21 cellular contexts compared by ENCODE assay signal in the genomic region with DNA sequence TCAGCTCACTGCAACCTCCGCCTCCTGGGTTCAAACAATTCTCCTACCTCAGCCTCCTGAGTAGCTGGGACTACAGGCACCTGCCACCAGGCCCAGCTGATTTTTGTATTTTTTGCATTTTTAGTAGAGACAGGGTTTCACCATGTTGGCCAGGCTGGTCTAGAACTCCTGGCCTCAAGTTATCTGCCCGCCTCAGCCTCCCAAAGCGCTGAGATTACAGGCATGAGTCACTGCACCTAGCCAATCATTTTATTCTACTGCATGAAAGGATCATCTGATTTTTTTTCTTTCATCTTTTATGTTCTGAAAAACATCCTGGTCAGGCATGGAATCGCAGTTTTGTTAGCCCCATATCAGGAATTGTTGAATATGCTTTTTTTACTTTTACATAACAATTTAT. TPM values are rescaled to one million over a fixed set of nuclear protein-coding genes. Genes with fewer than 3 reads are reported as not detected.
"Had no signal": no experiment of that assay in that cellular context is flagged by ENCODE, and none has a peak within 500 bp of the region (broad histone marks: within the 10 kb centered on the region; RNA-seq: fewer than 3 reads in every experiment).

No MANE protein-coding gene starts in this region.

RNA-seq across cellular contexts. Expression of gene SPRR2F, which starts 15.4 kb away (rescaled TPM):
- total RNA-seq: activated naive CD4-positive, alpha-beta T cell treated with anti-CD3 and anti-CD28 coated beads for 36 hours; activated naive CD4-positive, alpha-beta T cell treated with anti-CD3 and anti-CD28 coated beads, Interleukin-2, amount 50 U/mL, for 72 hours; activated naive CD8-positive, alpha-beta T cell treated with anti-CD3 and anti-CD28 coated beads for 36 hours; activated naive CD8-positive, alpha-beta T cell treated with anti-CD3 and anti-CD28 coated beads, Interleukin-2, amount 10 ng/mL, durations not matched to agents 7 days and 5 days; activated T-cell treated with anti-CD3 and anti-CD28 coated beads, Interleukin-2, amount 50 U/mL, for 4 hours; activated T-cell treated with anti-CD3 and anti-CD28 coated beads, Interleukin-2, amount 50 U/mL, for 72 hours; activated T-helper 1 cell treated with anti-CD3 and anti-CD28 coated beads, Interleukin-12 subunit alpha, Interleukin-12 subunit beta, Interleukin-2, Interleukin-4 antibody, amounts not matched to agents 30 ng/mL and 10 ng/mL and 1 ng/mL, durations not matched to agents 14 hours and 24 hours and 36 hours; activated T-helper 17 cell treated with anti-CD3 and anti-CD28 coated beads, Interleukin-2, amount 50 U/mL, for 72 hours; activated T-helper 2 cell treated with anti-CD3 and anti-CD28 coated beads, Interferon-gamma antibody, Interleukin-2, Interleukin-4, amounts not matched to agents 10 μg/mL and 5 μg/mL and 100 μg/mL, durations not matched to agents 14 hours and 24 hours and 36 hours; adrenal gland; aorta; ascending aorta; astrocyte; breast epithelium; bronchial epithelial cell; cardiac septum; cerebellum; chondrocyte had no signal
- polyA plus RNA-seq: adrenal gland, aorta had no signal

RNA-seq across cellular contexts. Expression of gene SPRR2G, which starts 22.0 kb away (rescaled TPM):
- total RNA-seq: activated naive CD4-positive, alpha-beta T cell treated with anti-CD3 and anti-CD28 coated beads for 36 hours; activated naive CD4-positive, alpha-beta T cell treated with anti-CD3 and anti-CD28 coated beads, Interleukin-2, amount 50 U/mL, for 72 hours; activated naive CD8-positive, alpha-beta T cell treated with anti-CD3 and anti-CD28 coated beads for 36 hours; activated naive CD8-positive, alpha-beta T cell treated with anti-CD3 and anti-CD28 coated beads, Interleukin-2, amount 10 ng/mL, durations not matched to agents 7 days and 5 days; activated T-cell treated with anti-CD3 and anti-CD28 coated beads, Interleukin-2, amount 50 U/mL, for 4 hours; activated T-cell treated with anti-CD3 and anti-CD28 coated beads, Interleukin-2, amount 50 U/mL, for 72 hours; activated T-helper 1 cell treated with anti-CD3 and anti-CD28 coated beads, Interleukin-12 subunit alpha, Interleukin-12 subunit beta, Interleukin-2, Interleukin-4 antibody, amounts not matched to agents 30 ng/mL and 10 ng/mL and 1 ng/mL, durations not matched to agents 14 hours and 24 hours and 36 hours; activated T-helper 17 cell treated with anti-CD3 and anti-CD28 coated beads, Interleukin-2, amount 50 U/mL, for 72 hours; activated T-helper 2 cell treated with anti-CD3 and anti-CD28 coated beads, Interferon-gamma antibody, Interleukin-2, Interleukin-4, amounts not matched to agents 10 μg/mL and 5 μg/mL and 100 μg/mL, durations not matched to agents 14 hours and 24 hours and 36 hours; adrenal gland; aorta; ascending aorta; astrocyte; body of pancreas; breast epithelium; bronchial epithelial cell; cardiac muscle cell; cardiac septum; cerebellum; chondrocyte had no signal
- polyA plus RNA-seq: adipose tissue, adrenal gland, aorta, cardiac muscle cell had no signal

RNA-seq across cellular contexts. Expression of gene SPRR2E, which starts 34.4 kb away (rescaled TPM):
- total RNA-seq: activated naive CD4-positive, alpha-beta T cell treated with anti-CD3 and anti-CD28 coated beads for 36 hours; activated naive CD4-positive, alpha-beta T cell treated with anti-CD3 and anti-CD28 coated beads, Interleukin-2, amount 50 U/mL, for 72 hours; activated naive CD8-positive, alpha-beta T cell treated with anti-CD3 and anti-CD28 coated beads for 36 hours; activated naive CD8-positive, alpha-beta T cell treated with anti-CD3 and anti-CD28 coated beads, Interleukin-2, amount 10 ng/mL, durations not matched to agents 7 days and 5 days; activated T-cell treated with anti-CD3 and anti-CD28 coated beads, Interleukin-2, amount 50 U/mL, for 4 hours; activated T-cell treated with anti-CD3 and anti-CD28 coated beads, Interleukin-2, amount 50 U/mL, for 72 hours; activated T-helper 1 cell treated with anti-CD3 and anti-CD28 coated beads, Interleukin-12 subunit alpha, Interleukin-12 subunit beta, Interleukin-2, Interleukin-4 antibody, amounts not matched to agents 30 ng/mL and 10 ng/mL and 1 ng/mL, durations not matched to agents 14 hours and 24 hours and 36 hours; activated T-helper 17 cell treated with anti-CD3 and anti-CD28 coated beads, Interleukin-2, amount 50 U/mL, for 72 hours; activated T-helper 2 cell treated with anti-CD3 and anti-CD28 coated beads, Interferon-gamma antibody, Interleukin-2, Interleukin-4, amounts not matched to agents 10 μg/mL and 5 μg/mL and 100 μg/mL, durations not matched to agents 14 hours and 24 hours and 36 hours; adrenal gland; aorta; ascending aorta; astrocyte; body of pancreas; breast epithelium; cardiac muscle cell; cardiac septum; cerebellum; chondrocyte had no signal
- polyA plus RNA-seq: cardiac muscle cell had no signal

RNA-seq across cellular contexts. Expression of gene SPRR2B, which starts 57.3 kb away (rescaled TPM):
- total RNA-seq: activated naive CD4-positive, alpha-beta T cell treated with anti-CD3 and anti-CD28 coated beads for 36 hours; activated naive CD4-positive, alpha-beta T cell treated with anti-CD3 and anti-CD28 coated beads, Interleukin-2, amount 50 U/mL, for 72 hours; activated naive CD8-positive, alpha-beta T cell treated with anti-CD3 and anti-CD28 coated beads for 36 hours; activated naive CD8-positive, alpha-beta T cell treated with anti-CD3 and anti-CD28 coated beads, Interleukin-2, amount 10 ng/mL, durations not matched to agents 7 days and 5 days; activated T-cell treated with anti-CD3 and anti-CD28 coated beads, Interleukin-2, amount 50 U/mL, for 4 hours; activated T-cell treated with anti-CD3 and anti-CD28 coated beads, Interleukin-2, amount 50 U/mL, for 72 hours; activated T-helper 1 cell treated with anti-CD3 and anti-CD28 coated beads, Interleukin-12 subunit alpha, Interleukin-12 subunit beta, Interleukin-2, Interleukin-4 antibody, amounts not matched to agents 30 ng/mL and 10 ng/mL and 1 ng/mL, durations not matched to agents 14 hours and 24 hours and 36 hours; activated T-helper 17 cell treated with anti-CD3 and anti-CD28 coated beads, Interleukin-2, amount 50 U/mL, for 72 hours; activated T-helper 2 cell treated with anti-CD3 and anti-CD28 coated beads, Interferon-gamma antibody, Interleukin-2, Interleukin-4, amounts not matched to agents 10 μg/mL and 5 μg/mL and 100 μg/mL, durations not matched to agents 14 hours and 24 hours and 36 hours; adrenal gland; aorta; ascending aorta; astrocyte; body of pancreas; breast epithelium; bronchial epithelial cell; cardiac muscle cell; cardiac septum; cerebellum; chondrocyte had no signal
- polyA plus RNA-seq: adrenal gland, aorta, cardiac muscle cell had no signal
